11 cellular contexts compared by ENCODE assay signal in the genomic region with DNA sequence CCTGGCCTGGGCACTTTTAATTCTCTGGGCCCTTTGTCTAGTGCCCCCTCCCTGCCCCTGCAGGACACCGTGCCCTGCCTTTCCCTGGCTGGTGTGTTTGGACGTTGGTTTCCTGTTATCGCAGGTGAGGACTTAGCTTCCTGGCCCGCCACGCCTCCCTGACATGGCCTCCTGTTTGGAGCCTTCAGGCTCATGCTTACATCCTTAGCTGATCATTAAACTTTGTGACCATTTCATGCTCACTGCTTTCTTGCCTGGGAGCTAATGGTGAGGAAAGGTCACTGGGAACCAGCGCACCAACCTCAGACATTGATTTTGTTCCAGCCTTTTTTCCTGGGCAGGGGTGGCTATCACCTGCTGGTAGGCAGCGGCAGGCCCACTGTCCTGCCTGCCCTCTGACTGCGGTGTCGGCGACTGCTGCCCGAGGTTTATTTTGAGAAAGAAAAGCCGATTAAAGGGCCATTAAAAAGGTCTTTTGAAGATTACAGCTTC. TPM values are rescaled to one million over a fixed set of nuclear protein-coding genes. Genes with fewer than 3 reads are reported as not detected.
A peak's percentile ranks its signal among the peaks of the same experiment; 100 is the strongest.
DNase-seq lines count a peak whose midpoint lies in the region; ATAC-seq lines count a peak whose summit lies in the region.
"Had no signal": no experiment of that assay in that cellular context is flagged by ENCODE, and none has a peak within 500 bp of the region (broad histone marks: within the 10 kb centered on the region; RNA-seq: fewer than 3 reads in every experiment).

No MANE protein-coding gene starts in this region.

- no peak overlapping the region for H3K9ac ChIP-seq in SK-N-MC (ENCODE audit: insufficient read length)
- H3K9ac ChIP-seq: KMS-11 had no signal

- peaks cover 4 to 64% (median 25%) of the 10 kb centered on the region in 4 donors for H3K4me1 Mint-ChIP-seq in CD4-positive, CD25-positive, alpha-beta regulatory T cell

- H3K4me3 ChIP-seq in CD4-positive, CD25-positive, alpha-beta regulatory T cell (ENCODE audit: low read depth, low read length): no peak overlapping the region
- H3K4me3 ChIP-seq in SK-N-MC: no peak overlapping the region
- H3K4me3 ChIP-seq: sigmoid colon had no signal

- H3K9me3 ChIP-seq in CD4-positive, CD25-positive, alpha-beta regulatory T cell (ENCODE audit: control insufficient read depth in 2 of 2, low read length in 2 of 2): no peaks in the 10 kb centered on the region
- no peaks in the 10 kb centered on the region for H3K9me3 ChIP-seq in SK-N-MC (ENCODE audit: low read depth, low read length)
- H3K9me3 ChIP-seq: sigmoid colon had no signal

- peaks cover 0 to 2% (median 0%) of the 10 kb centered on the region in 7 donors for H3K9me3 Mint-ChIP-seq in CD4-positive, CD25-positive, alpha-beta regulatory T cell

- ATAC-seq in CD4-positive, CD25-positive, alpha-beta regulatory T cell (ENCODE audit: low read depth in 2 of 2): no peak
- ATAC-seq in left lobe of liver (peak; percentile 63), GM18861 (IDR thresholded peaks at IDR 0.05; ENCODE audit: unreplicated experiment) (no peak), HG03571 (IDR thresholded peaks at IDR 0.05; ENCODE audit: unreplicated experiment) (no peak)

- H3K27ac ChIP-seq in CD4-positive, CD25-positive, alpha-beta regulatory T cell (ENCODE audit: insufficient read depth, low read length, poor library complexity, severe bottlenecking): peak overlapping the region; percentile 23
- H3K27ac ChIP-seq in SK-N-MC: peak overlapping the region; percentile 25; the same call in 1 of the 2 replicates
- H3K27ac ChIP-seq: KMS-11 had no signal

- H3K27ac Mint-ChIP-seq in CD4-positive, CD25-positive, alpha-beta regulatory T cell: peak overlapping the region; percentile 86 to 96 (median 92)

- H3K27me3 Mint-ChIP-seq in CD4-positive, CD25-positive, alpha-beta regulatory T cell: no peaks in the 10 kb centered on the region

- H3K4me1 ChIP-seq in CD4-positive, CD25-positive, alpha-beta regulatory T cell (ENCODE audit: control insufficient read depth, insufficient read depth, low read length, poor library complexity, severe bottlenecking): peaks cover 61% of the 10 kb centered on the region

- peaks cover 4% of the 10 kb centered on the region for H3K36me3 ChIP-seq in CD4-positive, CD25-positive, alpha-beta regulatory T cell (ENCODE audit: control insufficient read depth, insufficient read depth, low read length)
- no peaks in the 10 kb centered on the region for H3K36me3 ChIP-seq in SK-N-MC (ENCODE audit: insufficient read depth, low read length)

- DNase-seq in CD4-positive, CD25-positive, alpha-beta regulatory T cell: peak in 1 of 3 donors; percentile 67
- DNase-seq in SK-N-MC (ENCODE audit: low read depth, low spot score) (no peak), left lobe of liver (ENCODE audit: low spot score) (peak; percentile 83), SHP77 treated with DMSO at 0.1 percent for 48 hours (lab: John Stamatoyannopoulos, UW) (no peak)
- DNase-seq: DMS 273 treated with DMSO at 0.1 percent for 48 hours; NCI-H748 treated with DMSO at 0.1 percent for 48 hours; sigmoid colon; stimulated activated naive CD4-positive, alpha-beta T cell treated with Interleukin-2 at 50 U/mL for 16 hours had no signal

- peaks cover 8% of the 10 kb centered on the region for H3K36me3 Mint-ChIP-seq in CD4-positive, CD25-positive, alpha-beta regulatory T cell

- no peaks in the 10 kb centered on the region for H3K27me3 ChIP-seq in CD4-positive, CD25-positive, alpha-beta regulatory T cell (ENCODE audit: control insufficient read depth, insufficient read depth, low read length)
- H3K27me3 ChIP-seq: sigmoid colon had no signal

- peak overlapping the region; percentile 86 to 93 (median 88) for H3K4me3 Mint-ChIP-seq in CD4-positive, CD25-positive, alpha-beta regulatory T cell

RNA-seq across cellular contexts. Expression of a gene that starts 3.7 kb away (rescaled TPM):
- 204 TPM for total RNA-seq in CD4-positive, CD25-positive, alpha-beta regulatory T cell
- 100 to 1,000 TPM; 125 to 185 (median 157) TPM for polyA plus RNA-seq in CD4-positive, CD25-positive, alpha-beta regulatory T cell
- total RNA-seq in left lobe of liver: 97.6 TPM

RNA-seq across cellular contexts. Expression of a gene that starts 17.9 kb away (rescaled TPM):
- total RNA-seq in CD4-positive, CD25-positive, alpha-beta regulatory T cell: 0.39 TPM
- polyA plus RNA-seq in CD4-positive, CD25-positive, alpha-beta regulatory T cell: 1 to 10 TPM in 1 of 4 donors, under 1 TPM in 3; 0.07 to 2.0 (median 0.33) TPM
- total RNA-seq in left lobe of liver: not detected
- total RNA-seq: sigmoid colon had no signal

RNA-seq across cellular contexts. Expression of a gene that starts 35.7 kb away (rescaled TPM):
- total RNA-seq in CD4-positive, CD25-positive, alpha-beta regulatory T cell: 49.1 TPM
- polyA plus RNA-seq in CD4-positive, CD25-positive, alpha-beta regulatory T cell: 10 to 100 TPM; 16.4 to 18.1 (median 17.1) TPM
- total RNA-seq in left lobe of liver: 13.9 TPM

RNA-seq across cellular contexts. Expression of a gene that starts 41.8 kb away (rescaled TPM):
- total RNA-seq in CD4-positive, CD25-positive, alpha-beta regulatory T cell: not detected
- not detected for polyA plus RNA-seq in CD4-positive, CD25-positive, alpha-beta regulatory T cell
- 1.1 TPM for total RNA-seq in left lobe of liver
- total RNA-seq: sigmoid colon had no signal
- polyA plus RNA-seq: sigmoid colon had no signal

RNA-seq across cellular contexts. Expression of a gene that starts 49.9 kb away (rescaled TPM):
- 3.1 TPM for total RNA-seq in CD4-positive, CD25-positive, alpha-beta regulatory T cell
- 1 to 10 TPM in 2 of 4 donors, under 1 TPM in 2; 0.38 to 1.1 (median 0.79) TPM for polyA plus RNA-seq in CD4-positive, CD25-positive, alpha-beta regulatory T cell
- total RNA-seq in left lobe of liver: 1.4 TPM
